In genomic region chr7:111091623-111092370, GRCh38 we compare ENCODE assay signal across 8 cellular contexts. TPM values are rescaled to one million over a fixed set of nuclear protein-coding genes. Genes with fewer than 3 reads are reported as not detected.
DNase-seq lines count a peak whose midpoint lies in the region; ATAC-seq and TF ChIP-seq lines count a peak whose summit lies in the region.

No MANE protein-coding gene starts in this region.

- H3K36me3 ChIP-seq in Panc1 (ENCODE audit: control insufficient read depth, insufficient read depth, low read length): no peaks in the 10 kb centered on the region

- DNase-seq in NCI-H524 (lab: John Stamatoyannopoulos, UW) (peak; percentile 34 to 74), NCI-H524 treated with DMSO at 0.1 percent for 48 hours (lab: John Stamatoyannopoulos, UW) (no peak), Panc1 (ENCODE audit: low read depth, low spot score) (no peak), globus pallidus (ENCODE audit: low spot score) (peak; percentile 29), substantia nigra (lab: John Stamatoyannopoulos, UW) (peak in 1 of 49 donors; percentile 14), middle frontal gyrus (ENCODE audit: extremely low spot score, low spot score) (no peak), GOT3 (lab: John Stamatoyannopoulos, UW) (no peak)
- DNase-seq in stimulated activated naive CD4-positive, alpha-beta T cell treated with Interleukin-2 at 50 U/mL for 16 hours (lab: John Stamatoyannopoulos, UW): no peak

- ATAC-seq in Panc1: no peak

- H3K27ac ChIP-seq in Panc1 (ENCODE audit: low read length) (no peak overlapping the region), substantia nigra (ENCODE audit: low read depth, low read length, poor library complexity, severe bottlenecking) (peak overlapping the region; percentile 14)

- no peaks in the 10 kb centered on the region for H3K9me3 ChIP-seq in Panc1 (ENCODE audit: control insufficient read depth, insufficient read depth, low read depth, low read length)

- in situ Hi-C loops in Panc1 (cut with HindIII; ENCODE audit: low pct_unique_long_range_greater_than_20kb, low sequenced_read_pairs): no loop called here

- no TSS peak for BruUV-seq in Panc1 (replicated peaks; lab: Mats Ljungman, UMichigan)

- no peak for TF ChIP-seq CTCF in Panc1 (IDR thresholded peaks at IDR 0.05)

- intact Hi-C loops in Panc1 (cut with micrococcal nuclease; ENCODE audit: unreplicated experiment): loop anchor here (2.0 to 10.0 kb wide), 2 partner anchors 395 to 643 kb away; no protein-coding TSS in a partner anchor

- H3K4me3 ChIP-seq in Panc1 (ENCODE audit: low read depth in 2 of 2, low read length in 2 of 2): peak overlapping the region; percentile 20 to 34; a peak in 3 of 4 replicates

- H3K4me1 ChIP-seq in Panc1 (ENCODE audit: control insufficient read depth, insufficient read depth, low read length): no peaks in the 10 kb centered on the region

- POLR2A ChIA-PET in Panc1 (lab: Charles Lee): no interaction called here

- CTCF ChIA-PET in Panc1 (lab: Charles Lee): no interaction called here

- H3K27me3 ChIP-seq in Panc1 (ENCODE audit: control insufficient read depth, insufficient read depth, low read length): no peaks in the 10 kb centered on the region

RNA-seq across cellular contexts. Expression of gene LRRN3, which starts 0.9 kb away (rescaled TPM):
- total RNA-seq in Panc1 (2021; ENCODE audit: unreplicated experiment): 0.15 TPM
- polyA plus RNA-seq in Panc1 (2012; ENCODE audit: insufficient read length): not detected

Comparison
In these comparisons a context has a peak if more than half of its experiments do, and no peak if none do; other contexts are left out.
1. DNase-seq: peak in NCI-H524 (2 of 2) and globus pallidus (single experiment); none in NCI-H524 treated with DMSO at 0.1 percent for 48 hours (single experiment), Panc1 (single experiment), middle frontal gyrus (single experiment), stimulated activated naive CD4-positive, alpha-beta T cell treated with Interleukin-2 at 50 U/mL for 16 hours (single experiment) and GOT3 (single experiment).